ENCODE assay signal across 15 cellular contexts in the genomic region with DNA sequence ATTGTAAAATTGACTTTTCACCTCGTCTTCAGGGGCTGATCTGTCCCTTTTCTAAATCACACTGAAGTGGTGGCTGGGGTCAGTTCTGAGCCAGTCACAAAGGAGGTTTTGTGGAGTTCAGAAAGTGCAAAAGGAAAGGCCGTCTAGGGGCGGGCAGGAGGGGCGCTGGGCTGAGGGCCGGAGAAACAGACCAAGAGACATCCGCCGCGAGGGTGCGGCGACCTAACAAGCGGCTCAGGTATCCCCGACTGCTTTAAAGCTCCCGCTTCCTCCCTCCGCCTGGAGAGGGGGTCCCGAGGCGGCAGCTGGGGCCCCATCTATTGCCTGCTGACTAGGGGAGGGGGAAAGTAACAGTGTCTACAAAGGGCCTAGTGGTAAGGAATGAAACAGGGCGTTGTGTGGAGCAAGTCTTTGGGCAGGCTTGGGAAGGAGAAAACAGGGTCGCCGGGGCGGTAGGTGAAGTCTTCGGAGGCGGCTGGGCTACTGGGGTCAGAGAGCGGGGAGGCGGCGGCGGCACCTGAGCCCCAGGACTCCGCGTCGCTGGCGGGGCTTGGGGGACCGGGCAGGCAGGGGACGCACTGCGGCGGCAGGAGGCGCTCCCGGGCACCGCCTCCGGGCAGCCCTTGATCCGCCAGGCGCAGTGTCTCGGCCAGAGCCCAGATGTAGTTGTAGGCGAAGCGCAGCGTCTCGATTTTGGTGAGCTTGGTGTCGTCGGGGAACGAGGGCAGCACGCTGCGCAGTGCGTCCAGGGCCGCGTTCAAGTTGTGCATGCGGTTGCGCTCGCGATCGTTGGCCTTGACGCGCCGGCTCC. TPM values are rescaled to one million over a fixed set of nuclear protein-coding genes. Genes with fewer than 3 reads are reported as not detected.
DNase-seq lines count a peak whose midpoint lies in the region; ATAC-seq and TF ChIP-seq lines count a peak whose summit lies in the region.
"Had no signal": no experiment of that assay in that cellular context is flagged by ENCODE, and none has a peak within 500 bp of the region (broad histone marks: within the 10 kb centered on the region; RNA-seq: fewer than 3 reads in every experiment).

No MANE protein-coding gene starts in this region.

- no peak overlapping the region for H3K9ac ChIP-seq in iPS-20b (ENCODE audit: low read depth, low read length)

- peak overlapping the region; percentile 46; the same call in 1 of the 2 replicates for H3K4me3 ChIP-seq in iPS-20b (ENCODE audit: low read length)

- no peak overlapping the region for H3K27ac ChIP-seq in iPS-20b (ENCODE audit: low read length)

- H3K4me1 ChIP-seq in iPS-20b (ENCODE audit: insufficient read depth, low read length): peaks cover 6% of the 10 kb centered on the region; the same call in 1 of the 2 replicates

- ATAC-seq in activated CD8-positive, alpha-beta T cell treated with anti-CD3 and anti-CD28 coated beads, Interleukin-2, amount 10 ng/mL, durations not matched to agents 7 days and 5 days: peak; percentile 36
- no peak for ATAC-seq in activated CD8-positive, alpha-beta T cell treated with anti-CD3 and anti-CD28 coated beads for 36 hours
- ATAC-seq in activated naive CD8-positive, alpha-beta T cell treated with anti-CD3 and anti-CD28 coated beads, Interleukin-2, amount 10 ng/mL, durations not matched to agents 7 days and 5 days (ENCODE audit: low read depth): no peak
- ATAC-seq in GM19395 (IDR thresholded peaks at IDR 0.05; ENCODE audit: unreplicated experiment): no peak
- no peak for ATAC-seq in HG02973 (IDR thresholded peaks at IDR 0.05; ENCODE audit: unreplicated experiment)

- no peaks in the 10 kb centered on the region for H3K36me3 ChIP-seq in iPS-20b (ENCODE audit: insufficient read depth, low read depth, low read length)

- H3K36me3 Mint-ChIP-seq in activated CD8-positive, alpha-beta T cell treated with anti-CD3 and anti-CD28 coated beads, Interleukin-2, amount 10 ng/mL, durations not matched to agents 7 days and 5 days (ENCODE audit: low read depth): no peaks in the 10 kb centered on the region
- H3K36me3 Mint-ChIP-seq in activated CD8-positive, alpha-beta T cell treated with anti-CD3 and anti-CD28 coated beads for 36 hours (ENCODE audit: low read depth): no peaks in the 10 kb centered on the region
- H3K36me3 Mint-ChIP-seq in activated naive CD8-positive, alpha-beta T cell treated with anti-CD3 and anti-CD28 coated beads, Interleukin-2, amount 10 ng/mL, durations not matched to agents 7 days and 5 days: no peaks in the 10 kb centered on the region

- no peak for TF ChIP-seq CTCF in activated CD8-positive, alpha-beta T cell treated with anti-CD3 and anti-CD28 coated beads for 36 hours (IDR thresholded peaks at IDR 0.05)

- CTCF ChIA-PET in activated CD8-positive, alpha-beta T cell treated with anti-CD3 and anti-CD28 coated beads, Interleukin-2, amount 10 ng/mL, durations not matched to agents 7 days and 5 days (lab: Charles Lee): interaction anchor here (1.1 to 2.1 kb wide), 2 partner anchors 31 to 69 kb away, joined by 3 to 7 read pairs; no protein-coding TSS in a partner anchor
- CTCF ChIA-PET in activated CD8-positive, alpha-beta T cell treated with anti-CD3 and anti-CD28 coated beads for 36 hours (lab: Charles Lee): interaction anchor here (1.1 to 1.9 kb wide), 4 partner anchors 19 to 68 kb away, joined by 3 to 8 read pairs (median 4); no protein-coding TSS in a partner anchor

- peaks cover 84% of the 10 kb centered on the region for H3K27me3 Mint-ChIP-seq in activated CD8-positive, alpha-beta T cell treated with anti-CD3 and anti-CD28 coated beads, Interleukin-2, amount 10 ng/mL, durations not matched to agents 7 days and 5 days (ENCODE audit: low read depth)
- peaks cover 78% of the 10 kb centered on the region for H3K27me3 Mint-ChIP-seq in activated CD8-positive, alpha-beta T cell treated with anti-CD3 and anti-CD28 coated beads for 36 hours
- H3K27me3 Mint-ChIP-seq in activated naive CD8-positive, alpha-beta T cell treated with anti-CD3 and anti-CD28 coated beads, Interleukin-2, amount 10 ng/mL, durations not matched to agents 7 days and 5 days: peaks cover 86% of the 10 kb centered on the region

- peaks cover 8% of the 10 kb centered on the region for H3K4me1 Mint-ChIP-seq in activated CD8-positive, alpha-beta T cell treated with anti-CD3 and anti-CD28 coated beads, Interleukin-2, amount 10 ng/mL, durations not matched to agents 7 days and 5 days (ENCODE audit: low read depth)
- H3K4me1 Mint-ChIP-seq in activated CD8-positive, alpha-beta T cell treated with anti-CD3 and anti-CD28 coated beads for 36 hours (ENCODE audit: low read depth): peaks cover 6% of the 10 kb centered on the region
- H3K4me1 Mint-ChIP-seq in activated naive CD8-positive, alpha-beta T cell treated with anti-CD3 and anti-CD28 coated beads, Interleukin-2, amount 10 ng/mL, durations not matched to agents 7 days and 5 days: peaks cover 2% of the 10 kb centered on the region

- intact Hi-C loops in activated CD8-positive, alpha-beta T cell treated with anti-CD3 and anti-CD28 coated beads for 36 hours (cut with micrococcal nuclease): no loop called here

- no peaks in the 10 kb centered on the region for H3K9me3 Mint-ChIP-seq in activated CD8-positive, alpha-beta T cell treated with anti-CD3 and anti-CD28 coated beads, Interleukin-2, amount 10 ng/mL, durations not matched to agents 7 days and 5 days (ENCODE audit: insufficient read depth)
- H3K9me3 Mint-ChIP-seq in activated CD8-positive, alpha-beta T cell treated with anti-CD3 and anti-CD28 coated beads for 36 hours: no peaks in the 10 kb centered on the region
- H3K9me3 Mint-ChIP-seq in activated naive CD8-positive, alpha-beta T cell treated with anti-CD3 and anti-CD28 coated beads, Interleukin-2, amount 10 ng/mL, durations not matched to agents 7 days and 5 days: no peaks in the 10 kb centered on the region

- DNase-seq in activated CD8-positive, alpha-beta T cell treated with anti-CD3 and anti-CD28 coated beads, Interleukin-2, amount 10 ng/mL, durations not matched to agents 7 days and 5 days: no peak
- no peak for DNase-seq in activated CD8-positive, alpha-beta T cell treated with anti-CD3 and anti-CD28 coated beads for 36 hours
- no peak for DNase-seq in activated naive CD8-positive, alpha-beta T cell treated with anti-CD3 and anti-CD28 coated beads, Interleukin-2, amount 10 ng/mL, durations not matched to agents 7 days and 5 days
- peak; percentile 31 for DNase-seq in stimulated activated CD8-positive, alpha-beta memory T cell treated with anti-CD3 and anti-CD28 coated beads, Interleukin-4, amount 100 ng/mL, for 48 hours
- no peak for DNase-seq in mesenteric fat pad (ENCODE audit: low spot score)
- DNase-seq: activated CD4-positive, CD25-positive, alpha-beta regulatory T cell; activated naive CD4-positive, alpha-beta T cell; effector CD4-positive, alpha-beta T cell; GF-D8; NCI-H446 treated with DMSO at 0.1 percent for 48 hours; SHP77 had no signal

- H3K4me3 Mint-ChIP-seq in activated CD8-positive, alpha-beta T cell treated with anti-CD3 and anti-CD28 coated beads, Interleukin-2, amount 10 ng/mL, durations not matched to agents 7 days and 5 days: no peak overlapping the region
- H3K4me3 Mint-ChIP-seq in activated CD8-positive, alpha-beta T cell treated with anti-CD3 and anti-CD28 coated beads for 36 hours: no peak overlapping the region
- peak overlapping the region; percentile 30 for H3K4me3 Mint-ChIP-seq in activated naive CD8-positive, alpha-beta T cell treated with anti-CD3 and anti-CD28 coated beads, Interleukin-2, amount 10 ng/mL, durations not matched to agents 7 days and 5 days

- POLR2A ChIA-PET in activated CD8-positive, alpha-beta T cell treated with anti-CD3 and anti-CD28 coated beads, Interleukin-2, amount 10 ng/mL, durations not matched to agents 7 days and 5 days (lab: Charles Lee): no interaction called here
- POLR2A ChIA-PET in activated CD8-positive, alpha-beta T cell treated with anti-CD3 and anti-CD28 coated beads for 36 hours (lab: Charles Lee): no interaction called here
- POLR2A ChIA-PET in activated naive CD8-positive, alpha-beta T cell treated with anti-CD3 and anti-CD28 coated beads, Interleukin-2, amount 10 ng/mL, durations not matched to agents 7 days and 5 days (lab: Charles Lee): no interaction called here

- peaks cover 16% of the 10 kb centered on the region for H3K9me3 ChIP-seq in iPS-20b (ENCODE audit: insufficient read depth, low read depth, low read length)

- no peak overlapping the region for H3K27ac Mint-ChIP-seq in activated CD8-positive, alpha-beta T cell treated with anti-CD3 and anti-CD28 coated beads, Interleukin-2, amount 10 ng/mL, durations not matched to agents 7 days and 5 days
- no peak overlapping the region for H3K27ac Mint-ChIP-seq in activated CD8-positive, alpha-beta T cell treated with anti-CD3 and anti-CD28 coated beads for 36 hours
- peak overlapping the region; percentile 58 for H3K27ac Mint-ChIP-seq in activated naive CD8-positive, alpha-beta T cell treated with anti-CD3 and anti-CD28 coated beads, Interleukin-2, amount 10 ng/mL, durations not matched to agents 7 days and 5 days

- peaks cover 100% of the 10 kb centered on the region for H3K27me3 ChIP-seq in iPS-20b (ENCODE audit: insufficient read depth, low read length)

RNA-seq across cellular contexts. Expression of a gene that starts 0.9 kb away (rescaled TPM):
- not detected for total RNA-seq in activated CD8-positive, alpha-beta T cell treated with anti-CD3 and anti-CD28 coated beads, Interleukin-2, amount 10 ng/mL, durations not matched to agents 7 days and 5 days
- not detected for total RNA-seq in activated CD8-positive, alpha-beta T cell treated with anti-CD3 and anti-CD28 coated beads for 36 hours
- not detected for total RNA-seq in activated naive CD8-positive, alpha-beta T cell treated with anti-CD3 and anti-CD28 coated beads, Interleukin-2, amount 10 ng/mL, durations not matched to agents 7 days and 5 days
- total RNA-seq in mesenteric fat pad: not detected
- total RNA-seq: H4 had no signal

RNA-seq across cellular contexts. Expression of a gene that starts 44.0 kb away (rescaled TPM):
- total RNA-seq in activated CD8-positive, alpha-beta T cell treated with anti-CD3 and anti-CD28 coated beads, Interleukin-2, amount 10 ng/mL, durations not matched to agents 7 days and 5 days: not detected
- not detected for total RNA-seq in activated CD8-positive, alpha-beta T cell treated with anti-CD3 and anti-CD28 coated beads for 36 hours
- total RNA-seq in activated naive CD8-positive, alpha-beta T cell treated with anti-CD3 and anti-CD28 coated beads, Interleukin-2, amount 10 ng/mL, durations not matched to agents 7 days and 5 days: not detected
- 26.6 TPM for total RNA-seq in mesenteric fat pad

Comparison
In these comparisons a context has a peak if more than half of its experiments do, and no peak if none do; other contexts are left out.
1. RNA of a gene that starts 44.0 kb away (total RNA-seq): 26.6 TPM in mesenteric fat pad (single experiment); not detected in activated CD8-positive, alpha-beta T cell treated with anti-CD3 and anti-CD28 coated beads, Interleukin-2, amount 10 ng/mL, durations not matched to agents 7 days and 5 days, not detected in activated CD8-positive, alpha-beta T cell treated with anti-CD3 and anti-CD28 coated beads for 36 hours and not detected in activated naive CD8-positive, alpha-beta T cell treated with anti-CD3 and anti-CD28 coated beads, Interleukin-2, amount 10 ng/mL, durations not matched to agents 7 days and 5 days; every median in the first group is over 10 times any median in the second.